8 cellular contexts compared by ENCODE assay signal in genomic region chr15:81155375-81156218, GRCh38. TPM values are rescaled to one million over a fixed set of nuclear protein-coding genes. Genes with fewer than 3 reads are reported as not detected.
DNase-seq lines count a peak whose midpoint lies in the region; ATAC-seq, FAIRE-seq and TF ChIP-seq lines count a peak whose summit lies in the region.

No MANE protein-coding gene starts in this region.

- FAIRE-seq in GM19239 (lab: Jason Lieb, UNC) (peak; percentile 26), bronchial epithelial cell (lab: Jason Lieb, UNC) (no peak)

- H3K4me3 ChIP-seq in bronchial epithelial cell (ENCODE audit: low read depth, low read length) (no peak overlapping the region), left lung (no peak overlapping the region)

- H3K27me3 ChIP-seq in bronchial epithelial cell (ENCODE audit: control insufficient read depth, insufficient read depth, low read length) (no peaks in the 10 kb centered on the region), left lung (no peaks in the 10 kb centered on the region)

- H3K27ac ChIP-seq in C4-2B (no peak overlapping the region), left lung (no peak overlapping the region)

- H3K9me3 ChIP-seq in left lung: no peaks in the 10 kb centered on the region

- intact Hi-C loops in left lung (cut with DNase I): loop anchor here in 1 of 2 donors (5.0 kb wide), 1 partner anchor 102 kb away; no protein-coding TSS in a partner anchor

- TF ChIP-seq CTCF in C4-2B (conservative IDR thresholded peaks at IDR 0.05) (peak; percentile 82), bronchial epithelial cell (IDR thresholded peaks at IDR 0.05; ENCODE audit: insufficient read depth, low read length, severe bottlenecking) (peak; percentile 51), left lung (IDR thresholded peaks at IDR 0.05) (peak; percentile 36 to 53)

- H3K4me1 ChIP-seq in left lung: peaks cover under 1 to 6% of the 10 kb centered on the region in 2 donors

- ATAC-seq in left lung (peak; percentile 59), HG03097 (IDR thresholded peaks at IDR 0.05; ENCODE audit: low FRiP score, unreplicated experiment) (no peak), GM21723 (IDR thresholded peaks at IDR 0.05; ENCODE audit: unreplicated experiment) (no peak)

- no peaks in the 10 kb centered on the region for H3K36me3 ChIP-seq in bronchial epithelial cell (ENCODE audit: control insufficient read depth, insufficient read depth, low read length)
- no peaks in the 10 kb centered on the region for H3K36me3 ChIP-seq in left lung

- DNase-seq in GM19239 (ENCODE audit: insufficient read length, low spot score) (no peak), NCI-H82 treated with DMSO at 0.1 percent for 48 hours (lab: John Stamatoyannopoulos, UW; ENCODE audit: unreplicated experiment) (peak; percentile 17), bronchial epithelial cell (ENCODE audit: low read depth) (peak; percentile 75), left lung (no peak), ureter (ENCODE audit: low spot score) (peak; percentile 68)

RNA-seq across cellular contexts. Expression of gene CFAP161, which starts 21.5 kb away (rescaled TPM):
- 0.26 TPM in 1 of 2 replicates, not detected in the other for total RNA-seq in bronchial epithelial cell
- 1 to 10 TPM in 1 of 2 donors, under 1 TPM in 1; 0.64 to 1.9 TPM for total RNA-seq in left lung
- total RNA-seq in ureter: 0.57 TPM

RNA-seq across cellular contexts. Expression of gene IL16, which starts 41.1 kb away (rescaled TPM):
- total RNA-seq in bronchial epithelial cell (under 0.01 and 0.79 TPM in 2 replicates), left lung (10 to 100 TPM; 22.0 to 34.3 TPM), ureter (18.5 TPM)

Comparison
In these comparisons a context has a peak if more than half of its experiments do, and no peak if none do; other contexts are left out.
1. DNase-seq: peak in NCI-H82 treated with DMSO at 0.1 percent for 48 hours (single experiment), bronchial epithelial cell (single experiment) and ureter (single experiment); none in GM19239 (single experiment) and left lung (0 of 2).
2. RNA of gene IL16, which starts 41.1 kb away (total RNA-seq): 22.0 to 34.3 TPM in left lung and 18.5 TPM in ureter (single experiment); under 0.01 to 0.79 TPM in bronchial epithelial cell; every median in the first group is over 10 times any median in the second.
3. Peak in every context shown above with its lines, with median percentiles within 50 percentile points of each other: CTCF ChIP-seq.